24 cellular contexts compared by ENCODE assay signal in the genomic region with DNA sequence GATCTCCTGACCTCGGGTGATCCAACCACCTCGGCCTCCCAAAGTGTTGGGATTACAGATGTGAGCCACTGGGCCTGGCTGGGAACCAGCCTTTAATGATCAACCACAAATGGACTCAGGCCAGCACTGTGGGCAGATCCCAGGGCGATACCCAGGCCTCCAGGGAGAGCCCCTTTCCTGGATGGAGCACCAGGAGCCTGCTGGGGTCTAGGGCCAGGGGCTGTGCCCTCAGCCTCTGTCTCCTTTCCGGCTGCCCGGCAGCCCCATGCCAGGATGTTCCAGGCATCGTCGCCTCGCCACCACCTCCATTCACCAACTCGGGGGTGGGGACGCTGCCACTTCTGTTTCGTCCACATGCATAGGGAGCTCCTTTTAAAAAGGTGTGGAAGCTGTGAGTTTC. TPM values are rescaled to one million over a fixed set of nuclear protein-coding genes. Genes with fewer than 3 reads are reported as not detected.
DNase-seq lines count a peak whose midpoint lies in the region; ATAC-seq and TF ChIP-seq lines count a peak whose summit lies in the region.
"Had no signal": no experiment of that assay in that cellular context is flagged by ENCODE, and none has a peak within 500 bp of the region (broad histone marks: within the 10 kb centered on the region; RNA-seq: fewer than 3 reads in every experiment).

No MANE protein-coding gene starts in this region.

- no peaks in the 10 kb centered on the region for H3K9me3 Mint-ChIP-seq in osteocyte (ENCODE audit: unreplicated experiment)
- no peaks in the 10 kb centered on the region for H3K9me3 Mint-ChIP-seq in naive thymus-derived CD4-positive, alpha-beta T cell
- H3K9me3 Mint-ChIP-seq: activated CD4-positive, alpha-beta memory T cell treated with anti-CD3 and anti-CD28 coated beads for 36 hours; activated naive CD8-positive, alpha-beta T cell treated with anti-CD3 and anti-CD28 coated beads, Interleukin-2, amount 50 U/mL, for 24 hours; CD4-positive, alpha-beta T cell; central memory CD8-positive, alpha-beta T cell; IgD-negative memory B cell had no signal

- H3K4me3 Mint-ChIP-seq in osteocyte (ENCODE audit: unreplicated experiment), result no peak overlapping the region
- no peak overlapping the region for H3K4me3 Mint-ChIP-seq in naive thymus-derived CD4-positive, alpha-beta T cell
- H3K4me3 Mint-ChIP-seq: activated CD4-positive, alpha-beta memory T cell treated with anti-CD3 and anti-CD28 coated beads for 36 hours; activated naive CD8-positive, alpha-beta T cell treated with anti-CD3 and anti-CD28 coated beads, Interleukin-2, amount 50 U/mL, for 24 hours; CD4-positive, alpha-beta T cell; central memory CD8-positive, alpha-beta T cell; IgD-negative memory B cell; naive B cell had no signal

- CTCF ChIA-PET in naive thymus-derived CD4-positive, alpha-beta T cell (lab: Charles Lee), result no interaction called here

- peaks cover 16% of the 10 kb centered on the region for H3K4me1 Mint-ChIP-seq in osteocyte (ENCODE audit: unreplicated experiment)
- peaks cover 0 to 5% (median 4%) of the 10 kb centered on the region in 7 donors for H3K4me1 Mint-ChIP-seq in naive thymus-derived CD4-positive, alpha-beta T cell
- H3K4me1 Mint-ChIP-seq: central memory CD8-positive, alpha-beta T cell had no signal

- TF ChIP-seq CTCF in heart left ventricle (IDR thresholded peaks at IDR 0.05), result no peak
- TF ChIP-seq CTCF in osteocyte (IDR thresholded peaks at IDR 0.05), result no peak
- TF ChIP-seq CTCF in upper lobe of left lung (IDR thresholded peaks at IDR 0.05), result no peak

- intact Hi-C loops in heart left ventricle (cut with DNase I) (loop anchor here in 1 of 10 donors (5.0 kb wide), 1 partner anchor 46 kb away; no protein-coding TSS in a partner anchor), left cardiac atrium (cut with DNase I) (no loop called here)
- intact Hi-C loops in naive thymus-derived CD4-positive, alpha-beta T cell (cut with micrococcal nuclease), result no loop called here

- ATAC-seq in heart left ventricle (no peak), left cardiac atrium (no peak), upper lobe of left lung (ENCODE audit: low FRiP score in 2 of 2) (no peak), GM18870 (IDR thresholded peaks at IDR 0.05; ENCODE audit: unreplicated experiment) (no peak)
- no peak for ATAC-seq in naive thymus-derived CD4-positive, alpha-beta T cell
- ATAC-seq: activated naive CD8-positive, alpha-beta T cell treated with anti-CD3 and anti-CD28 coated beads, Interleukin-2, amount 50 U/mL, for 24 hours; HCT116; Panc1 had no signal

- no peak for DNase-seq in heart left ventricle
- no peak for DNase-seq in left cardiac atrium
- peak; percentile 53 for DNase-seq in islet precursor cell
- DNase-seq in osteocyte (ENCODE audit: extremely low spot score, unreplicated experiment), result peak; percentile 48
- peak in 1 of 2 donors; percentile 40 for DNase-seq in upper lobe of left lung
- no peak for DNase-seq in naive thymus-derived CD4-positive, alpha-beta T cell
- no peak for DNase-seq in COLO668 (lab: John Stamatoyannopoulos, UW; ENCODE audit: unreplicated experiment)
- DNase-seq: activated CD4-positive, alpha-beta memory T cell treated with anti-CD3 and anti-CD28 coated beads for 36 hours; activated CD4-positive, CD25-positive, alpha-beta regulatory T cell treated with anti-CD3 and anti-CD28 coated beads, Interleukin-2, amount 50 U/mL, for 72 hours; activated naive CD4-positive, alpha-beta T cell; activated naive CD8-positive, alpha-beta T cell treated with anti-CD3 and anti-CD28 coated beads, Interleukin-2, amount 50 U/mL, for 24 hours; CD4-positive, alpha-beta T cell; hippocampal formation; naive B cell; NCI-H146; NCI-H2107; SHP77 treated with DMSO at 0.1 percent for 48 hours; stimulated activated CD4-positive, alpha-beta T cell treated with anti-CD3 and anti-CD28 coated beads, Interleukin-4, amount 100 ng/mL, for 4 hours had no signal

- TF ChIP-seq POLR2A in heart left ventricle (IDR thresholded peaks at IDR 0.05) (no peak), upper lobe of left lung (IDR thresholded peaks at IDR 0.05) (no peak)

- TF ChIP-seq EP300 in upper lobe of left lung (IDR thresholded peaks at IDR 0.05), result no peak

- no peaks in the 10 kb centered on the region for H3K9me3 ChIP-seq in heart left ventricle
- H3K9me3 ChIP-seq in upper lobe of left lung, result no peaks in the 10 kb centered on the region
- H3K9me3 ChIP-seq in naive thymus-derived CD4-positive, alpha-beta T cell (ENCODE audit: control insufficient read depth in 2 of 3, low read length in 3 of 3), result no peaks in the 10 kb centered on the region
- H3K9me3 ChIP-seq: uterus had no signal

- H3K27me3 Mint-ChIP-seq in osteocyte (ENCODE audit: unreplicated experiment), result peaks cover 11% of the 10 kb centered on the region
- H3K27me3 Mint-ChIP-seq in naive thymus-derived CD4-positive, alpha-beta T cell, result peaks cover 24 to 39% (median 31%) of the 10 kb centered on the region in 5 donors

- WGBS in heart left ventricle, 4 donors, result 79 to 88% (median 81%) methylated on average over 10 to 11 of the region's 11 CpGs
- WGBS in upper lobe of left lung, 2 donors, result 86 to 89% methylated on average over 9 to 11 of the region's 11 CpGs

- peak overlapping the region; percentile 39 to 81 (median 64) for H3K4me3 ChIP-seq in heart left ventricle
- H3K4me3 ChIP-seq in upper lobe of left lung, result peak overlapping the region; percentile 10 to 57 (median 50)
- H3K4me3 ChIP-seq in naive thymus-derived CD4-positive, alpha-beta T cell (ENCODE audit: low read length), result no peak overlapping the region

- H3K27me3 ChIP-seq in heart left ventricle (no peaks in the 10 kb centered on the region), upper lobe of left lung (no peaks in the 10 kb centered on the region)
- H3K27me3 ChIP-seq in naive thymus-derived CD4-positive, alpha-beta T cell (ENCODE audit: control insufficient read depth in 2 of 2, insufficient read depth in 2 of 2, low read length in 2 of 2), result no peaks in the 10 kb centered on the region
- H3K27me3 ChIP-seq: uterus had no signal

- POLR2A ChIA-PET in naive thymus-derived CD4-positive, alpha-beta T cell (lab: Charles Lee), result no interaction called here

- H3K36me3 ChIP-seq in heart left ventricle, result peaks cover 0 to 20% (median 0%) of the 10 kb centered on the region in 9 donors
- H3K36me3 ChIP-seq in upper lobe of left lung, result no peaks in the 10 kb centered on the region
- no peaks in the 10 kb centered on the region for H3K36me3 ChIP-seq in naive thymus-derived CD4-positive, alpha-beta T cell (ENCODE audit: control insufficient read depth in 2 of 3, insufficient read depth in 3 of 3, low read length in 3 of 3)
- H3K36me3 ChIP-seq: uterus had no signal

- peak overlapping the region in 8 of 12 donors; percentile 27 to 89 (median 81) for H3K27ac ChIP-seq in heart left ventricle
- peak overlapping the region; percentile 25 to 81 (median 75) for H3K27ac ChIP-seq in upper lobe of left lung
- no peak overlapping the region for H3K27ac ChIP-seq in naive thymus-derived CD4-positive, alpha-beta T cell (ENCODE audit: low read depth, low read length)

- H3K36me3 Mint-ChIP-seq in osteocyte (ENCODE audit: unreplicated experiment), result no peaks in the 10 kb centered on the region
- H3K36me3 Mint-ChIP-seq in naive thymus-derived CD4-positive, alpha-beta T cell, result no peaks in the 10 kb centered on the region
- H3K36me3 Mint-ChIP-seq: activated CD4-positive, alpha-beta memory T cell treated with anti-CD3 and anti-CD28 coated beads for 36 hours; IgD-negative memory B cell; naive B cell had no signal

- no peak overlapping the region for H3K27ac Mint-ChIP-seq in osteocyte (ENCODE audit: unreplicated experiment)
- no peak overlapping the region for H3K27ac Mint-ChIP-seq in naive thymus-derived CD4-positive, alpha-beta T cell
- H3K27ac Mint-ChIP-seq: activated CD4-positive, alpha-beta memory T cell treated with anti-CD3 and anti-CD28 coated beads for 36 hours; activated naive CD8-positive, alpha-beta T cell treated with anti-CD3 and anti-CD28 coated beads, Interleukin-2, amount 50 U/mL, for 24 hours; CD4-positive, alpha-beta T cell; IgD-negative memory B cell; naive B cell had no signal

- H3K4me1 ChIP-seq in heart left ventricle (peaks cover 0 to 60% (median 18%) of the 10 kb centered on the region in 12 donors), upper lobe of left lung (peaks cover 2 to 17% (median 12%) of the 10 kb centered on the region in 4 donors)
- no peaks in the 10 kb centered on the region for H3K4me1 ChIP-seq in naive thymus-derived CD4-positive, alpha-beta T cell (ENCODE audit: control insufficient read depth in 2 of 2, insufficient read depth in 2 of 2, low read length in 2 of 2)
- H3K4me1 ChIP-seq: uterus had no signal

RNA-seq across cellular contexts. Expression of a gene that starts 2.3 kb away (rescaled TPM):
- total RNA-seq in heart left ventricle (100 to 1,000 TPM in 2 of 9 donors, 10 to 100 TPM in 7; 36.3 to 109 (median 75.1) TPM), left cardiac atrium (100 to 1,000 TPM; 143 to 254 TPM), osteocyte (1.0 and 1.5 TPM in 2 replicates), upper lobe of left lung (100 to 1,000 TPM in 2 of 6 donors, 10 to 100 TPM in 4; 84.2 to 124 (median 94.7) TPM)
- 10 to 100 TPM; 22.7 to 25.7 TPM for polyA plus RNA-seq in heart left ventricle
- 10 to 100 TPM in 1 of 5 experiments, 1 to 10 TPM in 1, under 1 TPM in 1, not detected in 2; 0.41 to 11.9 (median 1.6) TPM for total RNA-seq in naive thymus-derived CD4-positive, alpha-beta T cell
- not detected for polyA plus RNA-seq in naive thymus-derived CD4-positive, alpha-beta T cell

Comparison
In these comparisons a context has a peak if more than half of its experiments do, and no peak if none do; other contexts are left out.
1. DNase-seq: peak in islet precursor cell (single experiment) and osteocyte (single experiment); none in heart left ventricle (0 of 5), left cardiac atrium (single experiment), naive thymus-derived CD4-positive, alpha-beta T cell (0 of 9) and COLO668 (single experiment).